ENCODE assay signal across 9 cellular contexts in genomic region chr5:160199410-160199911, GRCh38. TPM values are rescaled to one million over a fixed set of nuclear protein-coding genes. Genes with fewer than 3 reads are reported as not detected.
DNase-seq lines count a peak whose midpoint lies in the region; TF ChIP-seq lines count a peak whose summit lies in the region.
"Had no signal": no experiment of that assay in that cellular context is flagged by ENCODE, and none has a peak within 500 bp of the region (broad histone marks: within the 10 kb centered on the region; RNA-seq: fewer than 3 reads in every experiment).

No MANE protein-coding gene starts in this region.

- intact Hi-C loops in uterus (cut with DNase I; ENCODE audit: low total_unique reads): loop anchor here (10.0 kb wide), 1 partner anchor 145 kb away; no protein-coding TSS in a partner anchor

- H3K4me1 Mint-ChIP-seq in T-helper 1 cell treated with Interleukin-12 subunit alpha and Interleukin-12 subunit beta and Interleukin-4 antibody, amounts not matched to agents 30 μg/mL and 1 μg/mL, for 36 hours (ENCODE audit: low read depth): peaks cover 2% of the 10 kb centered on the region

- peak; percentile 27 for DNase-seq in GDM1 (lab: John Stamatoyannopoulos, UW)
- DNase-seq in H4 (ENCODE audit: low spot score): peak; percentile 30
- DNase-seq in LoVo (ENCODE audit: low spot score): peak; percentile 70
- DNase-seq in amniotic epithelial cell (ENCODE audit: low read depth): peak; percentile 15
- no peak for DNase-seq in right atrium auricular region (ENCODE audit: low spot score)
- peak; percentile 58 for DNase-seq in putamen (ENCODE audit: low spot score)
- peak; percentile 37 to 74 for DNase-seq in uterus

- H3K4me1 ChIP-seq in right atrium auricular region (peaks cover 0 to 28% of the 10 kb centered on the region in 2 donors), uterus (no peaks in the 10 kb centered on the region)

- TF ChIP-seq CTCF in right atrium auricular region (IDR thresholded peaks at IDR 0.05): peak; percentile 94 to 99
- TF ChIP-seq CTCF in uterus (IDR thresholded peaks at IDR 0.05): peak; percentile 74 to 93 (median 90)

- no peak overlapping the region for H3K27ac ChIP-seq in right atrium auricular region
- no peak overlapping the region for H3K27ac ChIP-seq in uterus

- H3K27me3 ChIP-seq in right atrium auricular region: no peaks in the 10 kb centered on the region
- no peaks in the 10 kb centered on the region for H3K27me3 ChIP-seq in uterus

- H3K36me3 Mint-ChIP-seq in T-helper 1 cell treated with Interleukin-12 subunit alpha and Interleukin-12 subunit beta and Interleukin-4 antibody, amounts not matched to agents 30 μg/mL and 1 μg/mL, for 36 hours (ENCODE audit: low read depth): no peaks in the 10 kb centered on the region

- peak overlapping the region; percentile 29 to 54 for H3K4me3 ChIP-seq in right atrium auricular region
- H3K4me3 ChIP-seq in uterus: peak overlapping the region; percentile 11 to 30

- peak in 1 of 2 donors; percentile 27 for TF ChIP-seq POLR2A in uterus (IDR thresholded peaks at IDR 0.05)

- no peaks in the 10 kb centered on the region for H3K9me3 Mint-ChIP-seq in T-helper 1 cell treated with Interleukin-12 subunit alpha and Interleukin-12 subunit beta and Interleukin-4 antibody, amounts not matched to agents 30 μg/mL and 1 μg/mL, for 36 hours

- peak overlapping the region; percentile 66 for H3K4me3 Mint-ChIP-seq in T-helper 1 cell treated with Interleukin-12 subunit alpha and Interleukin-12 subunit beta and Interleukin-4 antibody, amounts not matched to agents 30 μg/mL and 1 μg/mL, for 36 hours

- H3K27me3 Mint-ChIP-seq in T-helper 1 cell treated with Interleukin-12 subunit alpha and Interleukin-12 subunit beta and Interleukin-4 antibody, amounts not matched to agents 30 μg/mL and 1 μg/mL, for 36 hours (ENCODE audit: low read depth): peaks cover 7% of the 10 kb centered on the region

- no peak overlapping the region for H3K27ac Mint-ChIP-seq in T-helper 1 cell treated with Interleukin-12 subunit alpha and Interleukin-12 subunit beta and Interleukin-4 antibody, amounts not matched to agents 30 μg/mL and 1 μg/mL, for 36 hours

- H3K36me3 ChIP-seq in right atrium auricular region (no peaks in the 10 kb centered on the region), uterus (no peaks in the 10 kb centered on the region)

- H3K9me3 ChIP-seq in right atrium auricular region (no peaks in the 10 kb centered on the region), uterus (no peaks in the 10 kb centered on the region)

RNA-seq across cellular contexts. Expression of gene FABP6, which starts 29.8 kb away (rescaled TPM):
- 2.4 TPM in 1 of 2 replicates, not detected in the other for total RNA-seq in H4 (2014; rRNA removed; shearing (Covaris generic))
- not detected for total RNA-seq in right atrium auricular region
- total RNA-seq in uterus: under 1 TPM in 2 of 4 donors, not detected in 2; 0.59 to 0.76 TPM
- total RNA-seq: subcutaneous adipose tissue had no signal
